Comparison of ENCODE assay signal across 2 cellular contexts in the genomic region with DNA sequence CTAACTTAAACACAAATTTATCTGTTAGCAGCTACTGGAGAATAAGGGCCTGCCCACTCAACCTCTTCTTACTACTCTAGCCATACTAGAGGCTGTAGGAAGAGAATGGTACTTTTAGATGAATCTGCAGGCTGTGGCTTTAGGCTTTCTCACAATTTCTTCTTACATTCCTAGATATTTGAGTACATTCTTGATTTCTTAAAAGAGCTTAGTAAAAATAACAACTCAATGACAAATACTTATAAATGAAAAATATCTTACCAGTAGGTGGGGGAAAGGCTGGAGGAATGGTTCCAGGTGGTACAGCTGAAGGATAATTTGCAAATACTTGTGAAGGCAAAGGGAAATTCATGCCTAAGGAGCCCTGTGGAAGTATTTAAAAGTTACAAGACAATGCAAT.
TF ChIP-seq lines count a peak whose summit lies in the region.

No MANE protein-coding gene starts in this region.

TF ChIP-seq in IMR-90, 13 proteins besides CTCF, POLR2A, EP300 and RAD21:
- no peak for TF ChIP-seq FOS (IDR thresholded peaks at IDR 0.05; ENCODE audit: low read depth, low read length)
- TF ChIP-seq CHD1 (IDR thresholded peaks at IDR 0.05; ENCODE audit: low read depth, low read length): no peak
- no peak for TF ChIP-seq MXI1 (IDR thresholded peaks at IDR 0.05; ENCODE audit: borderline replicate concordance, low read depth, low read length)
- no peak for TF ChIP-seq BHLHE40 (IDR thresholded peaks at IDR 0.05; ENCODE audit: low read depth, low read length)
- no peak for TF ChIP-seq MAZ (IDR thresholded peaks at IDR 0.05; ENCODE audit: borderline replicate concordance, low read depth, low read length)
- TF ChIP-seq RCOR1 (IDR thresholded peaks at IDR 0.05; ENCODE audit: insufficient replicate concordance, low read length): no peak
- no peak for TF ChIP-seq MAFK (IDR thresholded peaks at IDR 0.05; ENCODE audit: low read depth, low read length)

TF ChIP-seq in K562, 482 proteins besides CTCF, POLR2A, EP300 and RAD21:
- TF ChIP-seq, protein P1, sequence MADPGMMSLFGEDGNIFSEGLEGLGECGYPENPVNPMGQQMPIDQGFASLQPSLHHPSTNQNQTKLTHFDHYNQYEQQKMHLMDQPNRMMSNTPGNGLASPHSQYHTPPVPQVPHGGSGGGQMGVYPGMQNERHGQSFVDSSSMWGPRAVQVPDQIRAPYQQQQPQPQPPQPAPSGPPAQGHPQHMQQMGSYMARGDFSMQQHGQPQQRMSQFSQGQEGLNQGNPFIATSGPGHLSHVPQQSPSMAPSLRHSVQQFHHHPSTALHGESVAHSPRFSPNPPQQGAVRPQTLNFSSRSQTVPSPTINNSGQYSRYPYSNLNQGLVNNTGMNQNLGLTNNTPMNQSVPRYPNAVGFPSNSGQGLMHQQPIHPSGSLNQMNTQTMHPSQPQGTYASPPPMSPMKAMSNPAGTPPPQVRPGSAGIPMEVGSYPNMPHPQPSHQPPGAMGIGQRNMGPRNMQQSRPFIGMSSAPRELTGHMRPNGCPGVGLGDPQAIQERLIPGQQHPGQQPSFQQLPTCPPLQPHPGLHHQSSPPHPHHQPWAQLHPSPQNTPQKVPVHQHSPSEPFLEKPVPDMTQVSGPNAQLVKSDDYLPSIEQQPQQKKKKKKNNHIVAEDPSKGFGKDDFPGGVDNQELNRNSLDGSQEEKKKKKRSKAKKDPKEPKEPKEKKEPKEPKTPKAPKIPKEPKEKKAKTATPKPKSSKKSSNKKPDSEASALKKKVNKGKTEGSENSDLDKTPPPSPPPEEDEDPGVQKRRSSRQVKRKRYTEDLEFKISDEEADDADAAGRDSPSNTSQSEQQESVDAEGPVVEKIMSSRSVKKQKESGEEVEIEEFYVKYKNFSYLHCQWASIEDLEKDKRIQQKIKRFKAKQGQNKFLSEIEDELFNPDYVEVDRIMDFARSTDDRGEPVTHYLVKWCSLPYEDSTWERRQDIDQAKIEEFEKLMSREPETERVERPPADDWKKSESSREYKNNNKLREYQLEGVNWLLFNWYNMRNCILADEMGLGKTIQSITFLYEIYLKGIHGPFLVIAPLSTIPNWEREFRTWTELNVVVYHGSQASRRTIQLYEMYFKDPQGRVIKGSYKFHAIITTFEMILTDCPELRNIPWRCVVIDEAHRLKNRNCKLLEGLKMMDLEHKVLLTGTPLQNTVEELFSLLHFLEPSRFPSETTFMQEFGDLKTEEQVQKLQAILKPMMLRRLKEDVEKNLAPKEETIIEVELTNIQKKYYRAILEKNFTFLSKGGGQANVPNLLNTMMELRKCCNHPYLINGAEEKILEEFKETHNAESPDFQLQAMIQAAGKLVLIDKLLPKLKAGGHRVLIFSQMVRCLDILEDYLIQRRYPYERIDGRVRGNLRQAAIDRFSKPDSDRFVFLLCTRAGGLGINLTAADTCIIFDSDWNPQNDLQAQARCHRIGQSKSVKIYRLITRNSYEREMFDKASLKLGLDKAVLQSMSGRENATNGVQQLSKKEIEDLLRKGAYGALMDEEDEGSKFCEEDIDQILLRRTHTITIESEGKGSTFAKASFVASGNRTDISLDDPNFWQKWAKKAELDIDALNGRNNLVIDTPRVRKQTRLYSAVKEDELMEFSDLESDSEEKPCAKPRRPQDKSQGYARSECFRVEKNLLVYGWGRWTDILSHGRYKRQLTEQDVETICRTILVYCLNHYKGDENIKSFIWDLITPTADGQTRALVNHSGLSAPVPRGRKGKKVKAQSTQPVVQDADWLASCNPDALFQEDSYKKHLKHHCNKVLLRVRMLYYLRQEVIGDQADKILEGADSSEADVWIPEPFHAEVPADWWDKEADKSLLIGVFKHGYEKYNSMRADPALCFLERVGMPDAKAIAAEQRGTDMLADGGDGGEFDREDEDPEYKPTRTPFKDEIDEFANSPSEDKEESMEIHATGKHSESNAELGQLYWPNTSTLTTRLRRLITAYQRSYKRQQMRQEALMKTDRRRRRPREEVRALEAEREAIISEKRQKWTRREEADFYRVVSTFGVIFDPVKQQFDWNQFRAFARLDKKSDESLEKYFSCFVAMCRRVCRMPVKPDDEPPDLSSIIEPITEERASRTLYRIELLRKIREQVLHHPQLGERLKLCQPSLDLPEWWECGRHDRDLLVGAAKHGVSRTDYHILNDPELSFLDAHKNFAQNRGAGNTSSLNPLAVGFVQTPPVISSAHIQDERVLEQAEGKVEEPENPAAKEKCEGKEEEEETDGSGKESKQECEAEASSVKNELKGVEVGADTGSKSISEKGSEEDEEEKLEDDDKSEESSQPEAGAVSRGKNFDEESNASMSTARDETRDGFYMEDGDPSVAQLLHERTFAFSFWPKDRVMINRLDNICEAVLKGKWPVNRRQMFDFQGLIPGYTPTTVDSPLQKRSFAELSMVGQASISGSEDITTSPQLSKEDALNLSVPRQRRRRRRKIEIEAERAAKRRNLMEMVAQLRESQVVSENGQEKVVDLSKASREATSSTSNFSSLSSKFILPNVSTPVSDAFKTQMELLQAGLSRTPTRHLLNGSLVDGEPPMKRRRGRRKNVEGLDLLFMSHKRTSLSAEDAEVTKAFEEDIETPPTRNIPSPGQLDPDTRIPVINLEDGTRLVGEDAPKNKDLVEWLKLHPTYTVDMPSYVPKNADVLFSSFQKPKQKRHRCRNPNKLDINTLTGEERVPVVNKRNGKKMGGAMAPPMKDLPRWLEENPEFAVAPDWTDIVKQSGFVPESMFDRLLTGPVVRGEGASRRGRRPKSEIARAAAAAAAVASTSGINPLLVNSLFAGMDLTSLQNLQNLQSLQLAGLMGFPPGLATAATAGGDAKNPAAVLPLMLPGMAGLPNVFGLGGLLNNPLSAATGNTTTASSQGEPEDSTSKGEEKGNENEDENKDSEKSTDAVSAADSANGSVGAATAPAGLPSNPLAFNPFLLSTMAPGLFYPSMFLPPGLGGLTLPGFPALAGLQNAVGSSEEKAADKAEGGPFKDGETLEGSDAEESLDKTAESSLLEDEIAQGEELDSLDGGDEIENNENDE (IDR thresholded peaks at IDR 0.05; ENCODE audit: low read depth, low read length): no peak
- no peak for TF ChIP-seq STAT5A (IDR thresholded peaks at IDR 0.05; ENCODE audit: borderline replicate concordance, low read length)
- TF ChIP-seq PURB (CRISPR knock-in tag; IDR thresholded peaks at IDR 0.05; ENCODE audit: low read depth): no peak
- no peak for TF ChIP-seq SNIP1 (IDR thresholded peaks at IDR 0.05; ENCODE audit: low read depth)
- TF ChIP-seq, protein P2, sequence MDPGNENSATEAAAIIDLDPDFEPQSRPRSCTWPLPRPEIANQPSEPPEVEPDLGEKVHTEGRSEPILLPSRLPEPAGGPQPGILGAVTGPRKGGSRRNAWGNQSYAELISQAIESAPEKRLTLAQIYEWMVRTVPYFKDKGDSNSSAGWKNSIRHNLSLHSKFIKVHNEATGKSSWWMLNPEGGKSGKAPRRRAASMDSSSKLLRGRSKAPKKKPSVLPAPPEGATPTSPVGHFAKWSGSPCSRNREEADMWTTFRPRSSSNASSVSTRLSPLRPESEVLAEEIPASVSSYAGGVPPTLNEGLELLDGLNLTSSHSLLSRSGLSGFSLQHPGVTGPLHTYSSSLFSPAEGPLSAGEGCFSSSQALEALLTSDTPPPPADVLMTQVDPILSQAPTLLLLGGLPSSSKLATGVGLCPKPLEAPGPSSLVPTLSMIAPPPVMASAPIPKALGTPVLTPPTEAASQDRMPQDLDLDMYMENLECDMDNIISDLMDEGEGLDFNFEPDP (CRISPR knock-in tag; IDR thresholded peaks at IDR 0.05): no peak
- no peak for TF ChIP-seq ZSCAN32 (CRISPR knock-in tag; IDR thresholded peaks at IDR 0.05)
- no peak for TF ChIP-seq KLF6 (CRISPR knock-in tag; IDR thresholded peaks at IDR 0.05; ENCODE audit: borderline replicate concordance)
- no peak for TF ChIP-seq TCF7 (IDR thresholded peaks at IDR 0.05; ENCODE audit: borderline replicate concordance)
- TF ChIP-seq NCOA4 (IDR thresholded peaks at IDR 0.05; ENCODE audit: partially characterized antibody): no peak
- TF ChIP-seq, protein P3, sequence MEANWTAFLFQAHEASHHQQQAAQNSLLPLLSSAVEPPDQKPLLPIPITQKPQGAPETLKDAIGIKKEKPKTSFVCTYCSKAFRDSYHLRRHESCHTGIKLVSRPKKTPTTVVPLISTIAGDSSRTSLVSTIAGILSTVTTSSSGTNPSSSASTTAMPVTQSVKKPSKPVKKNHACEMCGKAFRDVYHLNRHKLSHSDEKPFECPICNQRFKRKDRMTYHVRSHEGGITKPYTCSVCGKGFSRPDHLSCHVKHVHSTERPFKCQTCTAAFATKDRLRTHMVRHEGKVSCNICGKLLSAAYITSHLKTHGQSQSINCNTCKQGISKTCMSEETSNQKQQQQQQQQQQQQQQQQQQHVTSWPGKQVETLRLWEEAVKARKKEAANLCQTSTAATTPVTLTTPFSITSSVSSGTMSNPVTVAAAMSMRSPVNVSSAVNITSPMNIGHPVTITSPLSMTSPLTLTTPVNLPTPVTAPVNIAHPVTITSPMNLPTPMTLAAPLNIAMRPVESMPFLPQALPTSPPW (CRISPR knock-in tag; IDR thresholded peaks at IDR 0.05): no peak
- TF ChIP-seq, protein P4, sequence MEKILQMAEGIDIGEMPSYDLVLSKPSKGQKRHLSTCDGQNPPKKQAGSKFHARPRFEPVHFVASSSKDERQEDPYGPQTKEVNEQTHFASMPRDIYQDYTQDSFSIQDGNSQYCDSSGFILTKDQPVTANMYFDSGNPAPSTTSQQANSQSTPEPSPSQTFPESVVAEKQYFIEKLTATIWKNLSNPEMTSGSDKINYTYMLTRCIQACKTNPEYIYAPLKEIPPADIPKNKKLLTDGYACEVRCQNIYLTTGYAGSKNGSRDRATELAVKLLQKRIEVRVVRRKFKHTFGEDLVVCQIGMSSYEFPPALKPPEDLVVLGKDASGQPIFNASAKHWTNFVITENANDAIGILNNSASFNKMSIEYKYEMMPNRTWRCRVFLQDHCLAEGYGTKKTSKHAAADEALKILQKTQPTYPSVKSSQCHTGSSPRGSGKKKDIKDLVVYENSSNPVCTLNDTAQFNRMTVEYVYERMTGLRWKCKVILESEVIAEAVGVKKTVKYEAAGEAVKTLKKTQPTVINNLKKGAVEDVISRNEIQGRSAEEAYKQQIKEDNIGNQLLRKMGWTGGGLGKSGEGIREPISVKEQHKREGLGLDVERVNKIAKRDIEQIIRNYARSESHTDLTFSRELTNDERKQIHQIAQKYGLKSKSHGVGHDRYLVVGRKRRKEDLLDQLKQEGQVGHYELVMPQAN (IDR thresholded peaks at IDR 0.05; ENCODE audit: borderline replicate concordance): no peak
- TF ChIP-seq GABPB1 (CRISPR knock-in tag; IDR thresholded peaks at IDR 0.05): no peak
- no peak for TF ChIP-seq ZNF431 (CRISPR knock-in tag; IDR thresholded peaks at IDR 0.05)
- TF ChIP-seq, protein P5, sequence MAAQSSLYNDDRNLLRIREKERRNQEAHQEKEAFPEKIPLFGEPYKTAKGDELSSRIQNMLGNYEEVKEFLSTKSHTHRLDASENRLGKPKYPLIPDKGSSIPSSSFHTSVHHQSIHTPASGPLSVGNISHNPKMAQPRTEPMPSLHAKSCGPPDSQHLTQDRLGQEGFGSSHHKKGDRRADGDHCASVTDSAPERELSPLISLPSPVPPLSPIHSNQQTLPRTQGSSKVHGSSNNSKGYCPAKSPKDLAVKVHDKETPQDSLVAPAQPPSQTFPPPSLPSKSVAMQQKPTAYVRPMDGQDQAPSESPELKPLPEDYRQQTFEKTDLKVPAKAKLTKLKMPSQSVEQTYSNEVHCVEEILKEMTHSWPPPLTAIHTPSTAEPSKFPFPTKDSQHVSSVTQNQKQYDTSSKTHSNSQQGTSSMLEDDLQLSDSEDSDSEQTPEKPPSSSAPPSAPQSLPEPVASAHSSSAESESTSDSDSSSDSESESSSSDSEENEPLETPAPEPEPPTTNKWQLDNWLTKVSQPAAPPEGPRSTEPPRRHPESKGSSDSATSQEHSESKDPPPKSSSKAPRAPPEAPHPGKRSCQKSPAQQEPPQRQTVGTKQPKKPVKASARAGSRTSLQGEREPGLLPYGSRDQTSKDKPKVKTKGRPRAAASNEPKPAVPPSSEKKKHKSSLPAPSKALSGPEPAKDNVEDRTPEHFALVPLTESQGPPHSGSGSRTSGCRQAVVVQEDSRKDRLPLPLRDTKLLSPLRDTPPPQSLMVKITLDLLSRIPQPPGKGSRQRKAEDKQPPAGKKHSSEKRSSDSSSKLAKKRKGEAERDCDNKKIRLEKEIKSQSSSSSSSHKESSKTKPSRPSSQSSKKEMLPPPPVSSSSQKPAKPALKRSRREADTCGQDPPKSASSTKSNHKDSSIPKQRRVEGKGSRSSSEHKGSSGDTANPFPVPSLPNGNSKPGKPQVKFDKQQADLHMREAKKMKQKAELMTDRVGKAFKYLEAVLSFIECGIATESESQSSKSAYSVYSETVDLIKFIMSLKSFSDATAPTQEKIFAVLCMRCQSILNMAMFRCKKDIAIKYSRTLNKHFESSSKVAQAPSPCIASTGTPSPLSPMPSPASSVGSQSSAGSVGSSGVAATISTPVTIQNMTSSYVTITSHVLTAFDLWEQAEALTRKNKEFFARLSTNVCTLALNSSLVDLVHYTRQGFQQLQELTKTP (IDR thresholded peaks at IDR 0.05; ENCODE audit: low read depth in 1 of 2, partially characterized antibody in 2 of 2): no peak
- no peak for TF ChIP-seq CSDE1 (IDR thresholded peaks at IDR 0.05)
- no peak for TF ChIP-seq RFX5 (IDR thresholded peaks at IDR 0.05; ENCODE audit: low read depth, low read length)
- TF ChIP-seq SIN3B (IDR thresholded peaks at IDR 0.05; ENCODE audit: low read depth): no peak
